In genomic region chr18:27713037-27713726, GRCh38 we compare ENCODE assay signal across 12 cellular contexts.
DNase-seq lines count a peak whose midpoint lies in the region; ATAC-seq and TF ChIP-seq lines count a peak whose summit lies in the region.
"Had no signal": no experiment of that assay in that cellular context is flagged by ENCODE, and none has a peak within 500 bp of the region (broad histone marks: within the 10 kb centered on the region; RNA-seq: fewer than 3 reads in every experiment).

No MANE protein-coding gene starts in this region.

- no peak overlapping the region for H3K23ac ChIP-seq in mesendoderm (ENCODE audit: low read length)

- H3K4me3 ChIP-seq in SK-N-MC (peak overlapping the region; percentile 52), mesendoderm (ENCODE audit: low read length) (no peak overlapping the region), gastrocnemius medialis (no peak overlapping the region), BE2C (ENCODE audit: low read depth, low read length) (no peak overlapping the region)
- H3K4me3 ChIP-seq: BLaER1, skin epidermis had no signal

- no peak overlapping the region for H4K5ac ChIP-seq in mesendoderm (ENCODE audit: low read length)

- no peak overlapping the region for H2AK5ac ChIP-seq in mesendoderm (ENCODE audit: low read length)

- H3K79me1 ChIP-seq in mesendoderm (ENCODE audit: low read length), result no peaks in the 10 kb centered on the region

- H3K9ac ChIP-seq in SK-N-MC (ENCODE audit: insufficient read length) (peak overlapping the region; percentile 22), mesendoderm (ENCODE audit: low read length) (no peak overlapping the region)
- H3K9ac ChIP-seq: BLaER1, KMS-11 had no signal

- no peak overlapping the region for H3K56ac ChIP-seq in mesendoderm (ENCODE audit: low read length)

- H3K9me3 ChIP-seq in SK-N-MC (ENCODE audit: low read depth, low read length) (no peaks in the 10 kb centered on the region), gastrocnemius medialis (no peaks in the 10 kb centered on the region), BE2C (no peaks in the 10 kb centered on the region)

- DNase-seq in DMS79 treated with DMSO at 0.1 percent for 48 hours (lab: John Stamatoyannopoulos, UW), result peak; percentile 59
- DNase-seq in NCI-H2029 treated with DMSO at 0.1 percent for 48 hours (lab: John Stamatoyannopoulos, UW), result peak; percentile 45
- no peak for DNase-seq in SK-N-MC (ENCODE audit: low read depth, low spot score)
- DNase-seq in mesendoderm, result peak; percentile 77
- DNase-seq in gastrocnemius medialis, result no peak
- no peak for DNase-seq in RKO (ENCODE audit: low spot score)
- no peak for DNase-seq in BE2C
- DNase-seq: OCI-M1 had no signal

- H3K27ac ChIP-seq in SK-N-MC (peak overlapping the region; percentile 71), mesendoderm (ENCODE audit: low read depth, low read length) (peak overlapping the region; percentile 22), gastrocnemius medialis (no peak overlapping the region)
- H3K27ac ChIP-seq: BLaER1, KMS-11, skin epidermis had no signal

- H3K4ac ChIP-seq in mesendoderm (ENCODE audit: low read depth, low read length), result no peak overlapping the region

- H2BK15ac ChIP-seq in mesendoderm (replicated peaks; ENCODE audit: low read depth), result no peak overlapping the region

- TF ChIP-seq CTCF in gastrocnemius medialis (IDR thresholded peaks at IDR 0.05 in 4 of 5, conservative IDR thresholded peaks at IDR 0.05 in 1 of 5), result no peak
- no peak for TF ChIP-seq CTCF in BE2C (IDR thresholded peaks at IDR 0.05; ENCODE audit: low read depth, low read length)

- no peaks in the 10 kb centered on the region for H3K27me3 ChIP-seq in mesendoderm (ENCODE audit: insufficient read depth, low read length, poor library complexity)
- no peaks in the 10 kb centered on the region for H3K27me3 ChIP-seq in gastrocnemius medialis
- H3K27me3 ChIP-seq in BE2C, result no peaks in the 10 kb centered on the region
- H3K27me3 ChIP-seq: BLaER1 had no signal

- ATAC-seq in gastrocnemius medialis (no peak), HG02798 (IDR thresholded peaks at IDR 0.05; ENCODE audit: poor library complexity, unreplicated experiment) (no peak)

- H3K36me3 ChIP-seq in SK-N-MC (ENCODE audit: insufficient read depth, low read length) (no peaks in the 10 kb centered on the region), mesendoderm (ENCODE audit: control insufficient read depth, insufficient read depth, low read length) (no peaks in the 10 kb centered on the region), gastrocnemius medialis (no peaks in the 10 kb centered on the region), BE2C (no peaks in the 10 kb centered on the region)
- H3K36me3 ChIP-seq: BLaER1 had no signal

- WGBS in mesendoderm (ENCODE audit: extremely low coverage, insufficient coverage, low lambda C conversion rate), result no CpG with 5 or more reads among the region's 2 CpGs

- no peak for TF ChIP-seq POLR2A in gastrocnemius medialis (IDR thresholded peaks at IDR 0.05)

- H3K4me2 ChIP-seq in mesendoderm (ENCODE audit: low read length), result no peak overlapping the region
- H3K4me2 ChIP-seq: BLaER1, KMS-11 had no signal

- intact Hi-C loops in gastrocnemius medialis (cut with DNase I; ENCODE audit: low total_unique reads), result no loop called here

- no peak overlapping the region for H2BK120ac ChIP-seq in mesendoderm (ENCODE audit: low read depth, low read length)

- H3K4me1 ChIP-seq in mesendoderm (ENCODE audit: control insufficient read depth, low read depth, low read length), result peaks cover 8% of the 10 kb centered on the region
- H3K4me1 ChIP-seq in gastrocnemius medialis, result no peaks in the 10 kb centered on the region
- no peaks in the 10 kb centered on the region for H3K4me1 ChIP-seq in BE2C
- H3K4me1 ChIP-seq: BLaER1 had no signal

- H3K79me2 ChIP-seq in mesendoderm (ENCODE audit: control insufficient read depth, insufficient read depth, low read length), result no peaks in the 10 kb centered on the region

- no peak overlapping the region for H4K8ac ChIP-seq in mesendoderm (ENCODE audit: low read depth, low read length)

- H3K18ac ChIP-seq in mesendoderm (ENCODE audit: low read length), result no peak overlapping the region

- in situ Hi-C loops in gastrocnemius medialis (cut with MboI; ENCODE audit: low sequenced_read_pairs in 4 of 4), result no loop called here

- H2BK5ac ChIP-seq in mesendoderm (ENCODE audit: low read length), result no peak overlapping the region

Comparison
In these comparisons a context has a peak if more than half of its experiments do, and no peak if none do; other contexts are left out.
1. DNase-seq: peak in DMS79 treated with DMSO at 0.1 percent for 48 hours (single experiment), NCI-H2029 treated with DMSO at 0.1 percent for 48 hours (single experiment) and mesendoderm (single experiment); none in SK-N-MC (single experiment), gastrocnemius medialis (0 of 2), RKO (single experiment) and BE2C (single experiment).
2. H3K27ac ChIP-seq: peak in SK-N-MC (single experiment) and mesendoderm (single experiment); none in gastrocnemius medialis (0 of 4).